8 cellular contexts compared by ENCODE assay signal in genomic region chr11:9716275-9717039, GRCh38. TPM values are rescaled to one million over a fixed set of nuclear protein-coding genes. Genes with fewer than 3 reads are reported as not detected.
DNase-seq lines count a peak whose midpoint lies in the region; ATAC-seq and TF ChIP-seq lines count a peak whose summit lies in the region.

No MANE protein-coding gene starts in this region.

- no peaks in the 10 kb centered on the region for H3K27me3 Mint-ChIP-seq in T-helper 2 cell treated with Interferon-gamma antibody and Interleukin-4, amounts not matched to agents 5 μg/mL and 100 μg/mL, for 36 hours (ENCODE audit: low read depth)
- no peaks in the 10 kb centered on the region for H3K27me3 Mint-ChIP-seq in activated naive CD4-positive, alpha-beta T cell treated with anti-CD3 and anti-CD28 coated beads, Interleukin-2, amount 10 ng/mL, durations not matched to agents 7 days and 5 days

- no peak for TF ChIP-seq POLR2A in gastroesophageal sphincter (IDR thresholded peaks at IDR 0.05)
- TF ChIP-seq POLR2A in upper lobe of left lung (IDR thresholded peaks at IDR 0.05): no peak

- DNase-seq in A172 (ENCODE audit: low spot score) (peak; percentile 65), upper lobe of left lung (peak in 1 of 2 donors; percentile 46), mucosa of gallbladder (ENCODE audit: low spot score) (no peak)
- no peak for DNase-seq in T-helper 2 cell treated with Interferon-gamma antibody and Interleukin-4, amounts not matched to agents 5 μg/mL and 100 μg/mL, for 36 hours (ENCODE audit: low spot score)
- no peak for DNase-seq in activated naive CD4-positive, alpha-beta T cell treated with anti-CD3 and anti-CD28 coated beads, Interleukin-2, amount 10 ng/mL, durations not matched to agents 7 days and 5 days

- no peaks in the 10 kb centered on the region for H3K27me3 ChIP-seq in gastroesophageal sphincter
- no peaks in the 10 kb centered on the region for H3K27me3 ChIP-seq in upper lobe of left lung

- H3K4me1 ChIP-seq in gastroesophageal sphincter (peaks cover 0 to 85% (median 8%) of the 10 kb centered on the region in 3 donors), upper lobe of left lung (peaks cover 35 to 38% (median 36%) of the 10 kb centered on the region in 4 donors)

- WGBS in gastroesophageal sphincter (ENCODE audit: low coverage in 1 of 2), 2 donors: 52 to 54% methylated on average over 4 of the region's 4 CpGs
- 49 to 50% methylated on average over 4 of the region's 4 CpGs for WGBS in upper lobe of left lung, 2 donors

- peaks cover 9% of the 10 kb centered on the region for H3K9me3 Mint-ChIP-seq in T-helper 2 cell treated with Interferon-gamma antibody and Interleukin-4, amounts not matched to agents 5 μg/mL and 100 μg/mL, for 36 hours
- peaks cover 13% of the 10 kb centered on the region for H3K9me3 Mint-ChIP-seq in activated naive CD4-positive, alpha-beta T cell treated with anti-CD3 and anti-CD28 coated beads, Interleukin-2, amount 10 ng/mL, durations not matched to agents 7 days and 5 days

- peaks cover 23% of the 10 kb centered on the region for H3K36me3 Mint-ChIP-seq in T-helper 2 cell treated with Interferon-gamma antibody and Interleukin-4, amounts not matched to agents 5 μg/mL and 100 μg/mL, for 36 hours (ENCODE audit: low read depth)
- H3K36me3 Mint-ChIP-seq in activated naive CD4-positive, alpha-beta T cell treated with anti-CD3 and anti-CD28 coated beads, Interleukin-2, amount 10 ng/mL, durations not matched to agents 7 days and 5 days: peaks cover 19% of the 10 kb centered on the region

- H3K27ac Mint-ChIP-seq in T-helper 2 cell treated with Interferon-gamma antibody and Interleukin-4, amounts not matched to agents 5 μg/mL and 100 μg/mL, for 36 hours: peak overlapping the region; percentile 60
- no peak overlapping the region for H3K27ac Mint-ChIP-seq in activated naive CD4-positive, alpha-beta T cell treated with anti-CD3 and anti-CD28 coated beads, Interleukin-2, amount 10 ng/mL, durations not matched to agents 7 days and 5 days

- H3K9me3 ChIP-seq in gastroesophageal sphincter: no peaks in the 10 kb centered on the region
- no peaks in the 10 kb centered on the region for H3K9me3 ChIP-seq in upper lobe of left lung

- H3K4me1 Mint-ChIP-seq in T-helper 2 cell treated with Interferon-gamma antibody and Interleukin-4, amounts not matched to agents 5 μg/mL and 100 μg/mL, for 36 hours (ENCODE audit: low read depth): peaks cover 18% of the 10 kb centered on the region
- peaks cover 29% of the 10 kb centered on the region for H3K4me1 Mint-ChIP-seq in activated naive CD4-positive, alpha-beta T cell treated with anti-CD3 and anti-CD28 coated beads, Interleukin-2, amount 10 ng/mL, durations not matched to agents 7 days and 5 days

- no peak for TF ChIP-seq EP300 in gastroesophageal sphincter (IDR thresholded peaks at IDR 0.05)
- peak in 3 of 4 donors; percentile 36 to 70 (median 61) for TF ChIP-seq EP300 in upper lobe of left lung (IDR thresholded peaks at IDR 0.05)

- TF ChIP-seq CTCF in gastroesophageal sphincter (IDR thresholded peaks at IDR 0.05) (no peak), upper lobe of left lung (IDR thresholded peaks at IDR 0.05) (no peak)

- H3K4me3 ChIP-seq in gastroesophageal sphincter (no peak overlapping the region), upper lobe of left lung (no peak overlapping the region)

- peak overlapping the region; percentile 14 for H3K4me3 Mint-ChIP-seq in T-helper 2 cell treated with Interferon-gamma antibody and Interleukin-4, amounts not matched to agents 5 μg/mL and 100 μg/mL, for 36 hours
- no peak overlapping the region for H3K4me3 Mint-ChIP-seq in activated naive CD4-positive, alpha-beta T cell treated with anti-CD3 and anti-CD28 coated beads, Interleukin-2, amount 10 ng/mL, durations not matched to agents 7 days and 5 days

- CTCF ChIA-PET in activated naive CD4-positive, alpha-beta T cell treated with anti-CD3 and anti-CD28 coated beads, Interleukin-2, amount 10 ng/mL, durations not matched to agents 7 days and 5 days (lab: Charles Lee): interaction anchor here (0.5 to 4.2 kb wide), 5 partner anchors 10 to 151 kb away, joined by 3 to 19 read pairs (median 3); no protein-coding TSS in a partner anchor

- H3K36me3 ChIP-seq in gastroesophageal sphincter (peaks cover 0 to 16% of the 10 kb centered on the region in 2 donors), upper lobe of left lung (peaks cover 0 to 16% (median 0%) of the 10 kb centered on the region in 4 donors)

- H3K27ac ChIP-seq in gastroesophageal sphincter (peak overlapping the region in 3 of 4 donors; percentile 33 to 77 (median 44)), upper lobe of left lung (peak overlapping the region; percentile 31 to 85 (median 65))

- ATAC-seq in GM18909 (IDR thresholded peaks at IDR 0.05; ENCODE audit: poor library complexity, unreplicated experiment) (peak; percentile 74), HG03108 (IDR thresholded peaks at IDR 0.05; ENCODE audit: unreplicated experiment) (peak; percentile 71), gastroesophageal sphincter (peak; percentile 75), upper lobe of left lung (ENCODE audit: low FRiP score in 2 of 2) (peak; percentile 80 to 89)

RNA-seq across cellular contexts. Expression of gene SWAP70, which starts 52.6 kb away (rescaled TPM):
- 43.2 and 54.7 TPM in 2 replicates for total RNA-seq in A172 (2014; rRNA removed; shearing (Covaris generic))
- total RNA-seq in gastroesophageal sphincter (10 to 100 TPM; 32.2 to 65.9 (median 45.0) TPM), upper lobe of left lung (10 to 100 TPM; 31.4 to 80.4 (median 50.2) TPM), mucosa of gallbladder (24.3 TPM)
